Comparison of ENCODE assay signal across 1 cellular context in the genomic region with DNA sequence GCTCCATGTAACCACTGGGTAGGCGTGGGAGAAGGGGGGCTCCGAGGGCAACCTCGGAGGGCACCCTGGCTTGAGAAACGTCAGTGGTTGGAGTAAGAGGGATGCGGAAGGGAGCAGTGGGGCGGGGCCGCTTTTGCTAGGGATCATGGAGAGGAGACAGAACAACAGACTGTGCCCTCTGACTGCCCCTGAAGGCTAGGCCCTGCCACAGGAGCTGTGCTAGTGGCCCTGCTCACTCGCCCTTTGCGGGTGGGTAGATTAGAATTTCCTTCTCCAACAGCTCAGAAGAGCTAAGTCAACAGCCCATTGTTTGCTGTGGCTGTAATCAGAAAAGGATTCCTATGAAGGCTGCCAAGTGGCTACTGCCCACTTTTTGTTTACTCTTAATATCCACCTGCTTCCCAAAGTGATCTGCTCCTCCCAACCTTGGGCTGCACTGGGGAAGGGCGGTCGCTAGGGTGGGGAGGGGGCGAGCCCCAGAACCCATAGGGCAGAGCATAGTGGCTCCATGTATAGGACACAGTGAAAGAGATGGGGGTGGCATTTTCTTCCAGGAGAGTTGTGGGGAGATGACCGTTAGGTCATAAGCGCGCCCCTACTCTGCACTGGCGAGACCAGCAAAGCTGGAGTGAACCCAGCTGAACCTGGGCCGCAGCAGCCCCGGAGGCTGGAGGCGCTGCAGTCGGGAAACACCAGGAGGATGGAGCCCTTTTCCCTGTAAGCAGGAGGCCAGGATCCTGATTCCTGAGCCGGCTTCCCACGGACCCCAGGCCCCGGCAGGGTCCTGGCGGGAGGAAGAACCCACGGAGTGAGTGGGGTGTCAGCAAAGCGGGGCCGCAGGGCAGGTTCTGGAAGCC.
TF ChIP-seq lines count a peak whose summit lies in the region.

No MANE protein-coding gene starts in this region.

TF ChIP-seq in HCT116, 20 proteins besides CTCF, POLR2A, EP300 and RAD21:
- TF ChIP-seq ZNF274 (IDR thresholded peaks at IDR 0.05; ENCODE audit: low read depth, low read length) = no peak
- TF ChIP-seq YY1 (IDR thresholded peaks at IDR 0.05; ENCODE audit: extremely low read depth, insufficient replicate concordance, low read depth, low read length) = no peak
- TF ChIP-seq CEBPB (IDR thresholded peaks at IDR 0.05; ENCODE audit: low read depth) = no peak
- TF ChIP-seq, protein P1, sequence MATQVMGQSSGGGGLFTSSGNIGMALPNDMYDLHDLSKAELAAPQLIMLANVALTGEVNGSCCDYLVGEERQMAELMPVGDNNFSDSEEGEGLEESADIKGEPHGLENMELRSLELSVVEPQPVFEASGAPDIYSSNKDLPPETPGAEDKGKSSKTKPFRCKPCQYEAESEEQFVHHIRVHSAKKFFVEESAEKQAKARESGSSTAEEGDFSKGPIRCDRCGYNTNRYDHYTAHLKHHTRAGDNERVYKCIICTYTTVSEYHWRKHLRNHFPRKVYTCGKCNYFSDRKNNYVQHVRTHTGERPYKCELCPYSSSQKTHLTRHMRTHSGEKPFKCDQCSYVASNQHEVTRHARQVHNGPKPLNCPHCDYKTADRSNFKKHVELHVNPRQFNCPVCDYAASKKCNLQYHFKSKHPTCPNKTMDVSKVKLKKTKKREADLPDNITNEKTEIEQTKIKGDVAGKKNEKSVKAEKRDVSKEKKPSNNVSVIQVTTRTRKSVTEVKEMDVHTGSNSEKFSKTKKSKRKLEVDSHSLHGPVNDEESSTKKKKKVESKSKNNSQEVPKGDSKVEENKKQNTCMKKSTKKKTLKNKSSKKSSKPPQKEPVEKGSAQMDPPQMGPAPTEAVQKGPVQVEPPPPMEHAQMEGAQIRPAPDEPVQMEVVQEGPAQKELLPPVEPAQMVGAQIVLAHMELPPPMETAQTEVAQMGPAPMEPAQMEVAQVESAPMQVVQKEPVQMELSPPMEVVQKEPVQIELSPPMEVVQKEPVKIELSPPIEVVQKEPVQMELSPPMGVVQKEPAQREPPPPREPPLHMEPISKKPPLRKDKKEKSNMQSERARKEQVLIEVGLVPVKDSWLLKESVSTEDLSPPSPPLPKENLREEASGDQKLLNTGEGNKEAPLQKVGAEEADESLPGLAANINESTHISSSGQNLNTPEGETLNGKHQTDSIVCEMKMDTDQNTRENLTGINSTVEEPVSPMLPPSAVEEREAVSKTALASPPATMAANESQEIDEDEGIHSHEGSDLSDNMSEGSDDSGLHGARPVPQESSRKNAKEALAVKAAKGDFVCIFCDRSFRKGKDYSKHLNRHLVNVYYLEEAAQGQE (IDR thresholded peaks at IDR 0.05; ENCODE audit: low read depth) = no peak
- TF ChIP-seq SRF (IDR thresholded peaks at IDR 0.05; ENCODE audit: low read depth) = no peak
